10 cellular contexts compared by ENCODE assay signal in genomic region chr3:168251371-168251770, GRCh38.
DNase-seq lines count a peak whose midpoint lies in the region; ATAC-seq, FAIRE-seq and TF ChIP-seq lines count a peak whose summit lies in the region.
"Had no signal": no experiment of that assay in that cellular context is flagged by ENCODE, and none has a peak within 500 bp of the region (broad histone marks: within the 10 kb centered on the region; RNA-seq: fewer than 3 reads in every experiment).

No MANE protein-coding gene starts in this region.

- no peak for TF ChIP-seq POLR2A in K562 (conservative IDR thresholded peaks at IDR 0.05)

- POLR2A ChIA-PET in K562 (lab: Yijun Ruan, JAX): no interaction called here

- TF ChIP-seq RAD21 in K562 (CRISPR knock-in tag; conservative IDR thresholded peaks at IDR 0.05 in 1 of 2, IDR thresholded peaks at IDR 0.05 in 1 of 2): no peak

- no peak overlapping the region for H2AFZ ChIP-seq in K562 (ENCODE audit: low read depth, low read length)

- in situ Hi-C loops in GM13977 (cut with MboI; ENCODE audit: low pct_unique_long_range_greater_than_20kb, low sequenced_read_pairs, unreplicated experiment) (no loop called here), K562 (cut with MboI) (no loop called here)

- H3K27me3 ChIP-seq in K562 (ENCODE audit: control insufficient read depth in 2 of 2, insufficient read depth in 2 of 2, low read length in 2 of 2): peaks cover 8 to 22% of the 10 kb centered on the region in 2 experiments; a peak in 3 of 5 replicates

- H3K27ac ChIP-seq in K562 (ENCODE audit: extremely low read depth, low read depth, low read length) (no peak overlapping the region), substantia nigra (ENCODE audit: low read depth, low read length, poor library complexity, severe bottlenecking) (no peak overlapping the region)

- intact Hi-C loops in K562 (cut with micrococcal nuclease): no loop called here

- H3K9ac ChIP-seq in K562 (ENCODE audit: insufficient read depth in 1 of 2, low read depth in 2 of 2, low read length in 2 of 2): no peak overlapping the region

- no peak overlapping the region for H3K4me2 ChIP-seq in K562 (ENCODE audit: insufficient read depth, low read length)

- peaks cover 0 to 16% of the 10 kb centered on the region in 2 experiments; a peak in 2 of 5 replicates for H3K4me1 ChIP-seq in K562 (replicated peaks in 1 of 2; ENCODE audit: control insufficient read depth in 2 of 2, insufficient read depth in 2 of 2, low read length in 2 of 2)

- ATAC-seq in HG03060 (IDR thresholded peaks at IDR 0.05; ENCODE audit: low read depth, unreplicated experiment): peak; percentile 52
- no peak for ATAC-seq in K562

- DNase-seq in GM13977 (ENCODE audit: low spot score): peak; percentile 67
- peak; percentile 72 for DNase-seq in GM20000 (ENCODE audit: low spot score)
- no peak for DNase-seq in K562 (ENCODE audit: extremely low read depth in 1 of 4, low spot score in 3 of 4)
- no peak for DNase-seq in substantia nigra (lab: John Stamatoyannopoulos, UW)
- DNase-seq in iPS-NIHi7 (ENCODE audit: extremely low spot score): no peak
- DNase-seq in NCI-H446 treated with DMSO at 0.1 percent for 48 hours (lab: John Stamatoyannopoulos, UW): no peak
- DNase-seq in amygdala (lab: John Stamatoyannopoulos, UW): no peak
- DNase-seq: CD4-positive, CD25-positive, alpha-beta regulatory T cell; trophoblast cell had no signal

- CTCF ChIA-PET in K562 (lab: Yijun Ruan, JAX; ENCODE audit: low intra/inter-chr PET ratio): no interaction called here

- H4K20me1 ChIP-seq in K562 (replicated peaks; ENCODE audit: control insufficient read depth, insufficient read depth, low read length): no peaks in the 10 kb centered on the region

- no peak overlapping the region for H3K4me3 ChIP-seq in K562

- H3K9me1 ChIP-seq in K562 (ENCODE audit: control insufficient read depth, insufficient read depth, low read length): no peaks in the 10 kb centered on the region

- no peak for TF ChIP-seq CTCF in GM13977 (IDR thresholded peaks at IDR 0.05; ENCODE audit: extremely low read depth, insufficient read depth, missing control alignments)
- no peak for TF ChIP-seq CTCF in GM20000 (IDR thresholded peaks at IDR 0.05; ENCODE audit: extremely low read depth, missing control alignments)
- no peak for TF ChIP-seq CTCF in K562 (IDR thresholded peaks at IDR 0.05 in 2 of 3, conservative IDR thresholded peaks at IDR 0.05 in 1 of 3; ENCODE audit: insufficient read depth in 2 of 3, low read depth in 1 of 3, low read length in 3 of 3)

- WGBS in K562 (ENCODE audit: insufficient coverage, low coverage, missing lambda C conversion rate): 6% methylated on average over 2 of the region's 2 CpGs

- TF ChIP-seq EP300 in K562 (IDR thresholded peaks at IDR 0.05; ENCODE audit: low read length): no peak

- BruUV-seq in K562 (replicated peaks; lab: Mats Ljungman, UMichigan): no TSS peak

- H3K36me3 ChIP-seq in K562 (ENCODE audit: control insufficient read depth, insufficient read depth, low read length): no peaks in the 10 kb centered on the region

- no peaks in the 10 kb centered on the region for H3K9me3 ChIP-seq in K562 (replicated peaks; ENCODE audit: control insufficient read depth, insufficient read depth, low read depth, low read length)

- FAIRE-seq in K562 (lab: Jason Lieb, UNC): no peak

- no peaks in the 10 kb centered on the region for H3K79me2 ChIP-seq in K562 (ENCODE audit: control insufficient read depth, insufficient read depth, low read length)

TF ChIP-seq in K562, 482 proteins besides CTCF, POLR2A, EP300 and RAD21:
- TF ChIP-seq MBD1 (CRISPR knock-in tag; IDR thresholded peaks at IDR 0.05) (no peak), NFE2 (IDR thresholded peaks at IDR 0.05; ENCODE audit: low read depth) (peak; percentile 37; the same call in 1 of the 2 replicates), NFRKB (IDR thresholded peaks at IDR 0.05; ENCODE audit: low read depth) (no peak), MEF2A (IDR thresholded peaks at IDR 0.05; ENCODE audit: control insufficient read depth, low read depth, low read length) (no peak), HOXB6 (CRISPR knock-in tag; IDR thresholded peaks at IDR 0.05; ENCODE audit: borderline replicate concordance) (no peak), DLX4 (CRISPR knock-in tag; IDR thresholded peaks at IDR 0.05) (no peak), MECOM (CRISPR knock-in tag; IDR thresholded peaks at IDR 0.05) (no peak), MAFG (tag; conservative IDR thresholded peaks at IDR 0.05) (peak; percentile 40), HSF4 (CRISPR knock-in tag; IDR thresholded peaks at IDR 0.05; ENCODE audit: borderline replicate concordance) (no peak), ZNF316 (IDR thresholded peaks at IDR 0.05) (peak; percentile 20; the same call in 1 of the 2 replicates), NFE2L1 (tag; IDR thresholded peaks at IDR 0.05; ENCODE audit: borderline replicate concordance, low read depth) (peak; percentile 25; the same call in 1 of the 2 replicates), TFE3 (CRISPR knock-in tag; IDR thresholded peaks at IDR 0.05) (no peak), RREB1 (CRISPR knock-in tag; IDR thresholded peaks at IDR 0.05) (no peak)

Comparison
In these comparisons a context has a peak if more than half of its experiments do, and no peak if none do; other contexts are left out.
1. DNase-seq: peak in GM13977 (single experiment) and GM20000 (single experiment); none in K562 (0 of 4), substantia nigra (0 of 49), iPS-NIHi7 (single experiment), NCI-H446 treated with DMSO at 0.1 percent for 48 hours (single experiment) and amygdala (0 of 56).